In the genomic region with DNA sequence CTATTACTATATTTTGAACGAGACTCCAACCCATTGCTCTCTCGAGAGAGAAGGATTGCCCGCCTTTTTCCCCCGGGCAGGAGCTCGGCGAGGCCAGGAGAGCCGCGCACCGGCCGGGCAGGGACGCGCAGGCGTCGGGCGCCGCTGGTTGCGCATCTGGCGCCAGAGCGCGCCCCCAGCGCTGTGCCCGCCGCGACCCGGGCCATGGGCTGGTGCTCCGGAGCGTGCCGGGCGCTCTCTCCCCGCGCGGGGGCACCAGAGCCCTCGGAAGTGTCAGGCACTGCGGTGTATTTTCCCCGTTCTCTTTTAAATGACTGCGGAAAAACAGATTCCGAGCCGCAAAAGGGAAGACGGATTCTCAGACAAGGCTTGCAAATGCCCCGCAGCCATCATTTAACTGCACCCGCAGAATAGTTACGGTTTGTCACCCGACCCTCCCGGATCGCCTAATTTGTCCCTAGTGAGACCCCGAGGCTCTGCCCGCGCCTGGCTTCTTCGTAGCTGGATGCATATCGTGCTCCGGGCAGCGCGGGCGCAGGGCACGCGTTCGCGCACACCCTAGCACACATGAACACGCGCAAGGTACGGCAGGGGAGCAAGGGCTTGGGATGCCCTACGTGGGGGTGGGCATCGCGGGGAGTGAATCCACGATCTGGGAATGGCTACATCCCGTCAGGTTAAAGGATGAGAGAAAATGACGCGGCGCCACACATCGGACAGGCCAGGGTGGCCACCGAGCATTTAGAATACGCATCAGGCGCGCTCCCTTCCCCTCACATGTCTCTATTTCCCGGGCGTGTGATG, we compare ENCODE assay signal across 8 cellular contexts. TPM values are rescaled to one million over a fixed set of nuclear protein-coding genes. Genes with fewer than 3 reads are reported as not detected.
DNase-seq lines count a peak whose midpoint lies in the region; ATAC-seq, FAIRE-seq and TF ChIP-seq lines count a peak whose summit lies in the region.

No MANE protein-coding gene starts in this region.

- DNase-seq in Caki2 (ENCODE audit: low read depth) (peak; percentile 72), HPDE6-E6E7 (ENCODE audit: extremely low spot score) (peak; percentile 49), RWPE2 (ENCODE audit: low spot score) (no peak), caudate nucleus (lab: John Stamatoyannopoulos, UW) (peak in 59 of 61 donors; percentile 17 to 91 (median 80)), islet precursor cell (peak; percentile 92), small intestine (peak; percentile 3), OCI-M1 (lab: John Stamatoyannopoulos, UW) (no peak)

- no peaks in the 10 kb centered on the region for H3K4me1 ChIP-seq in RWPE2 (ENCODE audit: insufficient read depth, poor library complexity, severe bottlenecking)
- H3K4me1 ChIP-seq in small intestine (ENCODE audit: control insufficient read depth in 2 of 2, insufficient read depth in 1 of 2, low read depth in 1 of 2, low read length in 1 of 2): no peaks in the 10 kb centered on the region

- in situ Hi-C loops in Caki2 (cut with HindIII; ENCODE audit: low pct_unique_long_range_greater_than_20kb, low sequenced_read_pairs): no loop called here

- no peaks in the 10 kb centered on the region for H3K36me3 ChIP-seq in RWPE2 (ENCODE audit: low read depth)
- no peaks in the 10 kb centered on the region for H3K36me3 ChIP-seq in small intestine (ENCODE audit: control insufficient read depth in 2 of 2, insufficient read depth in 2 of 2, low read length in 2 of 2)

- peak; percentile 76 for TF ChIP-seq CTCF in RWPE2 (IDR thresholded peaks at IDR 0.05; ENCODE audit: poor library complexity, severe bottlenecking)

- H3K4me3 ChIP-seq in RWPE2 (ENCODE audit: severe bottlenecking) (peak overlapping the region; percentile 21), small intestine (ENCODE audit: low read depth in 1 of 2, low read length in 2 of 2) (peak overlapping the region in 1 of 2 donors; percentile 29)

- no peak for FAIRE-seq in small intestine (lab: Jason Lieb, UNC)

- ATAC-seq in GM19463 (IDR thresholded peaks at IDR 0.05; ENCODE audit: unreplicated experiment) (peak; percentile 73), RWPE2 (ENCODE audit: low read depth) (peak; percentile 86)

- WGBS in small intestine, 3 donors: 1 to 5% (median 3%) methylated on average over 71 to 76 of the region's 76 CpGs

- H3K9me3 ChIP-seq in RWPE2 (ENCODE audit: severe bottlenecking): no peaks in the 10 kb centered on the region
- no peaks in the 10 kb centered on the region for H3K9me3 ChIP-seq in small intestine (ENCODE audit: control insufficient read depth, low read depth)

- H3K27me3 ChIP-seq in RWPE2 (ENCODE audit: insufficient read depth, poor library complexity, severe bottlenecking) (peaks cover 60% of the 10 kb centered on the region), small intestine (ENCODE audit: control insufficient read depth in 2 of 2, insufficient read depth in 2 of 2, low read length in 2 of 2) (peaks cover 23 to 28% of the 10 kb centered on the region in 2 donors)

- H3K27ac ChIP-seq in RWPE2 (ENCODE audit: poor library complexity, severe bottlenecking): no peak overlapping the region
- peak overlapping the region; percentile 97 for H3K27ac ChIP-seq in caudate nucleus (ENCODE audit: low read depth, low read length)
- H3K27ac ChIP-seq in small intestine (ENCODE audit: low read depth in 1 of 2, low read length in 1 of 2): peak overlapping the region in 1 of 2 donors; percentile 10

RNA-seq across cellular contexts. Expression of a gene that starts 1.1 kb away (rescaled TPM):
- total RNA-seq in Caki2 (2014; rRNA removed; shearing (Covaris generic); ENCODE audit: low replicate concordance): 0.54 TPM in 1 of 2 replicates, not detected in the other
- 1 to 10 TPM in 1 of 3 donors, not detected in 2; 1.1 TPM for polyA plus RNA-seq in small intestine

Comparison
In these comparisons a context has a peak if more than half of its experiments do, and no peak if none do; other contexts are left out.
1. DNase-seq: peak in Caki2 (single experiment), HPDE6-E6E7 (single experiment), caudate nucleus (59 of 61), islet precursor cell (single experiment) and small intestine (single experiment); none in RWPE2 (single experiment) and OCI-M1 (single experiment).